In genomic region chr1:36109041-36109679, GRCh38 we compare ENCODE assay signal across 10 cellular contexts. TPM values are rescaled to one million over a fixed set of nuclear protein-coding genes. Genes with fewer than 3 reads are reported as not detected.
A peak's percentile ranks its signal among the peaks of the same experiment; 100 is the strongest.
DNase-seq lines count a peak whose midpoint lies in the region; ATAC-seq, FAIRE-seq and TF ChIP-seq lines count a peak whose summit lies in the region.
"Had no signal": no experiment of that assay in that cellular context is flagged by ENCODE, and none has a peak within 500 bp of the region (broad histone marks: within the 10 kb centered on the region; RNA-seq: fewer than 3 reads in every experiment).

No MANE protein-coding gene starts in this region.

- no peak for TF ChIP-seq POLR2A in GM12891 (IDR thresholded peaks at IDR 0.05; ENCODE audit: low read depth, low read length)

- in situ Hi-C loops in brain microvascular endothelial cell (cut with HindIII; ENCODE audit: low pct_ligation_motif_present, low sequenced_read_pairs) = no loop called here

- H3K9me3 ChIP-seq in SK-N-MC (ENCODE audit: low read depth, low read length) = no peaks in the 10 kb centered on the region
- H3K9me3 ChIP-seq in osteoblast (ENCODE audit: low read depth, low read length) = no peaks in the 10 kb centered on the region
- no peaks in the 10 kb centered on the region for H3K9me3 ChIP-seq in aorta (ENCODE audit: control insufficient read depth, low read length)
- H3K9me3 ChIP-seq: adrenal gland had no signal

- H3K4me3 ChIP-seq in SK-N-MC = peak overlapping the region; percentile 51
- H3K4me3 ChIP-seq in brain microvascular endothelial cell (ENCODE audit: low read depth, low read length) = no peak overlapping the region
- peak overlapping the region; percentile 35 for H3K4me3 ChIP-seq in osteoblast (ENCODE audit: insufficient read depth, low read length)
- no peak overlapping the region for H3K4me3 ChIP-seq in aorta (ENCODE audit: low read length in 2 of 2)
- H3K4me3 ChIP-seq: adrenal gland had no signal

- FAIRE-seq in GM12891 (lab: Jason Lieb, UNC) = peak; percentile 75

- H3K79me2 ChIP-seq in osteoblast (ENCODE audit: insufficient read depth, low read length) = no peaks in the 10 kb centered on the region

- peak overlapping the region; percentile 86 for H2AFZ ChIP-seq in osteoblast (ENCODE audit: low read length)

- H3K36me3 ChIP-seq in SK-N-MC (ENCODE audit: insufficient read depth, low read length) = no peaks in the 10 kb centered on the region
- H3K36me3 ChIP-seq in brain microvascular endothelial cell (replicated peaks) = no peaks in the 10 kb centered on the region
- no peaks in the 10 kb centered on the region for H3K36me3 ChIP-seq in osteoblast (ENCODE audit: insufficient read depth, low read length)
- no peaks in the 10 kb centered on the region for H3K36me3 ChIP-seq in aorta (ENCODE audit: control insufficient read depth in 1 of 2, insufficient read depth in 2 of 2, low read length in 1 of 2)
- H3K36me3 ChIP-seq: adrenal gland had no signal

- WGBS in aorta, 2 donors = 87 to 89% methylated on average over 9 to 11 of the region's 11 CpGs

- DNase-seq in GM12891 (ENCODE audit: insufficient read length, low spot score) (no peak), SK-N-MC (ENCODE audit: low read depth, low spot score) (no peak), brain microvascular endothelial cell (peak; percentile 85), osteoblast (ENCODE audit: insufficient read length, low spot score, missing footprints) (peak; percentile 98), aorta (no peak), NCI-H524 (lab: John Stamatoyannopoulos, UW) (no peak)
- DNase-seq: adrenal gland, NCI-H1092 had no signal

- ATAC-seq in aorta (ENCODE audit: low FRiP score) (no peak), GM19328 (IDR thresholded peaks at IDR 0.05; ENCODE audit: unreplicated experiment) (no peak), GM18867 (IDR thresholded peaks at IDR 0.05; ENCODE audit: unreplicated experiment) (no peak)

- no peaks in the 10 kb centered on the region for H4K20me1 ChIP-seq in osteoblast (ENCODE audit: insufficient read depth, low read length)

- H3K4me1 ChIP-seq in osteoblast (ENCODE audit: insufficient read depth, low read length) (peaks cover 18% of the 10 kb centered on the region), aorta (ENCODE audit: control insufficient read depth in 1 of 2, insufficient read depth in 2 of 2, low read length in 2 of 2) (no peaks in the 10 kb centered on the region)
- H3K4me1 ChIP-seq: adrenal gland had no signal

- H3K27ac ChIP-seq in SK-N-MC = peak overlapping the region; percentile 51
- peak overlapping the region; percentile 62 for H3K27ac ChIP-seq in brain microvascular endothelial cell
- H3K27ac ChIP-seq in osteoblast (ENCODE audit: low read depth, low read length) = peak overlapping the region; percentile 79
- no peak overlapping the region for H3K27ac ChIP-seq in aorta (ENCODE audit: low read depth in 1 of 2, low read length in 2 of 2)
- H3K27ac ChIP-seq: adrenal gland had no signal

- no peak overlapping the region for H3K9ac ChIP-seq in SK-N-MC (ENCODE audit: insufficient read length)

- H3K27me3 ChIP-seq in brain microvascular endothelial cell (replicated peaks) (no peaks in the 10 kb centered on the region), osteoblast (ENCODE audit: insufficient read depth, low read length) (no peaks in the 10 kb centered on the region), aorta (ENCODE audit: control insufficient read depth in 1 of 2, insufficient read depth in 2 of 2, low read length in 1 of 2) (no peaks in the 10 kb centered on the region)
- H3K27me3 ChIP-seq: adrenal gland had no signal

- intact Hi-C loops in aorta (cut with DNase I) = no loop called here

- peak overlapping the region; percentile 75 for H3K4me2 ChIP-seq in osteoblast (ENCODE audit: insufficient read depth, low read length)

- TF ChIP-seq CTCF in brain microvascular endothelial cell (IDR thresholded peaks at IDR 0.05; ENCODE audit: low read depth, low read length, missing control alignments) = no peak
- TF ChIP-seq CTCF in osteoblast (IDR thresholded peaks at IDR 0.05; ENCODE audit: extremely low read depth, low read depth, low read length) = no peak

TF ChIP-seq in GM12891, 5 proteins besides CTCF, POLR2A, EP300 and RAD21:
- TF ChIP-seq POLR2AphosphoS5 (IDR thresholded peaks at IDR 0.05; ENCODE audit: low read depth, low read length) (no peak), SPI1 (IDR thresholded peaks at IDR 0.05; ENCODE audit: low read depth, low read length) (no peak), TAF1 (IDR thresholded peaks at IDR 0.05; ENCODE audit: low read depth, low read length) (no peak), POU2F2 (IDR thresholded peaks at IDR 0.05; ENCODE audit: low read depth, low read length) (no peak), PAX5 (IDR thresholded peaks at IDR 0.05; ENCODE audit: insufficient read depth, low read length, severe bottlenecking) (no peak)
TF ChIP-seq in GM12891: peak in this region for 0.

RNA-seq across cellular contexts. Expression of gene COL8A2, which starts 15.9 kb away (rescaled TPM):
- polyA plus RNA-seq in GM12891 (2012; ENCODE audit: low read depth, missing spikeins) = 0.01 TPM
- total RNA-seq in osteoblast = 12.7 and 15.2 TPM in 2 replicates
- 10 to 100 TPM; 37.5 to 48.5 TPM for total RNA-seq in aorta
- 10 to 100 TPM; 17.4 to 18.4 TPM for polyA plus RNA-seq in aorta

RNA-seq across cellular contexts. Expression of gene ADPRS, which starts 20.5 kb away (rescaled TPM):
- 35.8 TPM for polyA plus RNA-seq in GM12891 (2012; ENCODE audit: low read depth, missing spikeins)
- 20.6 and 24.2 TPM in 2 replicates for total RNA-seq in osteoblast
- 10 to 100 TPM; 15.9 to 21.2 TPM for total RNA-seq in aorta
- polyA plus RNA-seq in aorta = 10 to 100 TPM; 12.9 to 20.4 TPM

RNA-seq across cellular contexts. Expression of gene TEKT2, which starts 25.3 kb away (rescaled TPM):
- polyA plus RNA-seq in GM12891 (2012; ENCODE audit: low read depth, missing spikeins) = 0.15 TPM
- 0.29 TPM in 1 of 2 replicates, not detected in the other for total RNA-seq in osteoblast
- total RNA-seq in aorta = not detected
- under 1 TPM in 1 of 2 donors, not detected in 1; 0.82 TPM for polyA plus RNA-seq in aorta

RNA-seq across cellular contexts. Expression of gene TRAPPC3, which starts 40.1 kb away (rescaled TPM):
- polyA plus RNA-seq in GM12891 (2012; ENCODE audit: low read depth, missing spikeins) = 48.6 TPM
- total RNA-seq in osteoblast = 93.4 and 111 TPM in 2 replicates
- 10 to 100 TPM; 55.6 to 61.7 TPM for total RNA-seq in aorta
- polyA plus RNA-seq in aorta = 10 to 100 TPM; 81.0 to 90.7 TPM

RNA-seq across cellular contexts. Expression of gene MAP7D1, which starts 46.8 kb away (rescaled TPM):
- 37.9 TPM for polyA plus RNA-seq in GM12891 (2012; ENCODE audit: low read depth, missing spikeins)
- 106 and 132 TPM in 2 replicates for total RNA-seq in osteoblast
- total RNA-seq in aorta = 100 to 1,000 TPM; 113 to 133 TPM
- 10 to 100 TPM; 52.8 to 81.2 TPM for polyA plus RNA-seq in aorta

Comparison
In these comparisons a context has a peak if more than half of its experiments do, and no peak if none do; other contexts are left out.
1. DNase-seq: peak in brain microvascular endothelial cell (single experiment) and osteoblast (single experiment); none in GM12891 (single experiment), SK-N-MC (single experiment), aorta (0 of 2) and NCI-H524 (0 of 2).
2. H3K27ac ChIP-seq: peak in SK-N-MC (single experiment), brain microvascular endothelial cell (single experiment) and osteoblast (single experiment); none in aorta (0 of 2).
3. H3K4me3 ChIP-seq: peak in SK-N-MC (single experiment) and osteoblast (single experiment); none in brain microvascular endothelial cell (single experiment) and aorta (0 of 2).